Comparison of ENCODE assay signal across 21 cellular contexts in genomic region chr2:1472350-1472749, GRCh38. TPM values are rescaled to one million over a fixed set of nuclear protein-coding genes. Genes with fewer than 3 reads are reported as not detected.
"Had no signal": no experiment of that assay in that cellular context is flagged by ENCODE, and none has a peak within 500 bp of the region (broad histone marks: within the 10 kb centered on the region; RNA-seq: fewer than 3 reads in every experiment).

No MANE protein-coding gene starts in this region.

- H3K9me3 ChIP-seq: MG63, SK-N-SH had no signal

- H3K27me3 ChIP-seq: MG63 had no signal

- ATAC-seq: HepG2 had no signal

- DNase-seq: IMR-90, Karpas-422, KG1, MG63, NCI-H1092, NCI-H1105 treated with DMSO at 0.1 percent for 48 hours, NCI-H1417 treated with DMSO at 0.1 percent for 48 hours, NCI-H146, NCI-H1694 treated with DMSO at 0.1 percent for 48 hours, NCI-H1930, NCI-H2081, NCI-H2107, NCI-H2227 treated with DMSO at 0.1 percent for 48 hours, NCI-H524, NCI-H526 treated with DMSO at 0.1 percent for 48 hours, NCI-H774, Right ventricle myocardium superior, RPMI8226, SK-N-SH had no signal

- H3K4me3 ChIP-seq: MG63 had no signal

- H3K36me3 ChIP-seq: MG63 had no signal

RNA-seq across cellular contexts. Expression of gene TPO, which starts 59.1 kb away (rescaled TPM):
- total RNA-seq: HepG2, IMR-90, SK-MEL-5 had no signal
